Comparison of ENCODE assay signal across 8 cellular contexts in genomic region chr3:43281020-43281419, GRCh38.
"Had no signal": no experiment of that assay in that cellular context is flagged by ENCODE, and none has a peak within 500 bp of the region (broad histone marks: within the 10 kb centered on the region; RNA-seq: fewer than 3 reads in every experiment).

No MANE protein-coding gene starts in this region.

- FAIRE-seq: G401.6, GM12878, GM12891, GM12892, GM18507, GM19239 had no signal

- ATAC-seq: GM12878 had no signal

- DNase-seq: GDM1, GF-D8 had no signal

- H3K4me3 ChIP-seq: GM12878 had no signal
